1 cellular context compared by ENCODE assay signal in genomic region chr6:13667655-13668054, GRCh38.
TF ChIP-seq lines count a peak whose summit lies in the region.

No MANE protein-coding gene starts in this region.

TF ChIP-seq in HEK293, 187 proteins besides CTCF, POLR2A, EP300 and RAD21:
- TF ChIP-seq, protein P1, sequence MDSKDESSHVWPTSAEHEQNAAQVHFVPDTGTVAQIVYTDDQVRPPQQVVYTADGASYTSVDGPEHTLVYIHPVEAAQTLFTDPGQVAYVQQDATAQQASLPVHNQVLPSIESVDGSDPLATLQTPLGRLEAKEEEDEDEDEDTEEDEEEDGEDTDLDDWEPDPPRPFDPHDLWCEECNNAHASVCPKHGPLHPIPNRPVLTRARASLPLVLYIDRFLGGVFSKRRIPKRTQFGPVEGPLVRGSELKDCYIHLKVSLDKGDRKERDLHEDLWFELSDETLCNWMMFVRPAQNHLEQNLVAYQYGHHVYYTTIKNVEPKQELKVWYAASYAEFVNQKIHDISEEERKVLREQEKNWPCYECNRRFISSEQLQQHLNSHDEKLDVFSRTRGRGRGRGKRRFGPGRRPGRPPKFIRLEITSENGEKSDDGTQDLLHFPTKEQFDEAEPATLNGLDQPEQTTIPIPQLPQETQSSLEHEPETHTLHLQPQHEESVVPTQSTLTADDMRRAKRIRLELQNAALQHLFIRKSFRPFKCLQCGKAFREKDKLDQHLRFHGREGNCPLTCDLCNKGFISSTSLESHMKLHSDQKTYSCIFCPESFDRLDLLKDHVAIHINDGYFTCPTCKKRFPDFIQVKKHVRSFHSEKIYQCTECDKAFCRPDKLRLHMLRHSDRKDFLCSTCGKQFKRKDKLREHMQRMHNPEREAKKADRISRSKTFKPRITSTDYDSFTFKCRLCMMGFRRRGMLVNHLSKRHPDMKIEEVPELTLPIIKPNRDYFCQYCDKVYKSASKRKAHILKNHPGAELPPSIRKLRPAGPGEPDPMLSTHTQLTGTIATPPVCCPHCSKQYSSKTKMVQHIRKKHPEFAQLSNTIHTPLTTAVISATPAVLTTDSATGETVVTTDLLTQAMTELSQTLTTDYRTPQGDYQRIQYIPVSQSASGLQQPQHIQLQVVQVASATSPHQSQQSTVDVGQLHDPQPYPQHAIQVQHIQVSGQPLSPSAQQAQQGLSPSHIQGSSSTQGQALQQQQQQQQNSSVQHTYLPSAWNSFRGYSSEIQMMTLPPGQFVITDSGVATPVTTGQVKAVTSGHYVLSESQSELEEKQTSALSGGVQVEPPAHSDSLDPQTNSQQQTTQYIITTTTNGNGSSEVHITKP (tag by site-specific recombination; IDR thresholded peaks at IDR 0.05) = 0 out of 2 replicates have a peak, but pooled peaks have one; percentile 33
- TF ChIP-seq ZNF701 (tag by site-specific recombination; IDR thresholded peaks at IDR 0.05) = no peak
